12 cellular contexts compared by ENCODE assay signal in the genomic region with DNA sequence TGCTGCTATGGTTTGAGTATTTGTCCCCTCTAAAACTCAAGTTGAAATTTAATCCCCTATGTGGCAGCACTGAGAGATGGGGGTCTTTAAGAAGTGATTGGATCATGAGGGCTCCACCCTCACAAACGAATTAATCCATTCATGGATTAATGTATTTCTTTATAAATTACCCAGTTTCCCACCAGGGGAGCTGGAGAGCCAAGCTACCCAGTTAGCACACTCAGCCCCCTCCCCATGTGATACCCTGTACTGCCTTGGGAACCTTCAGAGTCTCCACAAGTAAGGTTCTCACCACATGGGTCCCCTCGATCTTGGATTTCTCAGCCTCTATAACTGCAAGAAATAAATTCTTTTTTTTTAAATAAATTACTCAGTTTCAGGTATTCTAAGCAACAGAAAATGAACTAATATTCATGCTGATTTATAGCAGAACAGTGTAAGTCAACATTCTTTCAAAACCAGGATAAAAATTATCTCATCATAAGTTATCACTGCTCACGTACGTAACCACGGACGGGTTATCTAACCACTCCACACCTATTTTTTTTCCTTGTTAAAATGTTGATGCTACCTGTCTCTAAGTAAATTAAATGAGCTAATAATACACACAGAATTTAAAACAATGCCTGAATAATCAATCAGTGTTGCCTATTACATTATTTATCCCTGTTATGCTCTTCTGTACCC. TPM values are rescaled to one million over a fixed set of nuclear protein-coding genes. Genes with fewer than 3 reads are reported as not detected.
A peak's percentile ranks its signal among the peaks of the same experiment; 100 is the strongest.
DNase-seq lines count a peak whose midpoint lies in the region; ATAC-seq and TF ChIP-seq lines count a peak whose summit lies in the region.
"Had no signal": no experiment of that assay in that cellular context is flagged by ENCODE, and none has a peak within 500 bp of the region (broad histone marks: within the 10 kb centered on the region; RNA-seq: fewer than 3 reads in every experiment).

No MANE protein-coding gene starts in this region.

- H3K9ac ChIP-seq in BLaER1 treated with 17β-estradiol and CSF1 and Interleukin-3, amounts not matched to agents 10 nM and 100 nM: no peak overlapping the region

- CTCF ChIA-PET in Panc1 (lab: Charles Lee): no interaction called here

- POLR2A ChIA-PET in Panc1 (lab: Charles Lee): interaction anchor here (0.6 kb wide), 1 partner anchor 30 kb away, joined by 4 read pairs; no protein-coding TSS in a partner anchor

- DNase-seq in GM12865 (ENCODE audit: low read depth): peak; percentile 18
- DNase-seq in Panc1 (ENCODE audit: low read depth, low spot score): no peak
- peak; percentile 13 for DNase-seq in glomerular visceral epithelial cell (ENCODE audit: extremely low spot score)
- DNase-seq in NCI-H146 treated with DMSO at 0.1 percent for 48 hours (lab: John Stamatoyannopoulos, UW; ENCODE audit: unreplicated experiment): no peak
- no peak for DNase-seq in heart right ventricle
- DNase-seq in amygdala (lab: John Stamatoyannopoulos, UW): no peak
- DNase-seq: head of caudate nucleus, NCI-H1048, occipital lobe had no signal

- 59 to 68% methylated on average over 6 of the region's 6 CpGs for WGBS in heart right ventricle, 2 donors

- BruUV-seq in Panc1 (replicated peaks; lab: Mats Ljungman, UMichigan): no TSS peak

- peaks cover 30 to 59% (median 46%) of the 10 kb centered on the region in 10 experiments for H3K4me1 ChIP-seq in BLaER1 treated with 17β-estradiol and CSF1 and Interleukin-3, amounts not matched to agents 10 nM and 100 nM
- H3K4me1 ChIP-seq in Panc1 (ENCODE audit: control insufficient read depth, insufficient read depth, low read length): peaks cover 29% of the 10 kb centered on the region
- peaks cover 0 to 56% (median 35%) of the 10 kb centered on the region in 9 donors for H3K4me1 ChIP-seq in heart right ventricle

- peak; percentile 16 for TF ChIP-seq CTCF in GM12865 (IDR thresholded peaks at IDR 0.05; ENCODE audit: insufficient read depth, low read depth, low read length, missing control alignments)
- TF ChIP-seq CTCF in Panc1 (IDR thresholded peaks at IDR 0.05): peak; percentile 52
- TF ChIP-seq CTCF in heart right ventricle (IDR thresholded peaks at IDR 0.05): no peak

- no peak overlapping the region for H3K27ac ChIP-seq in BLaER1 treated with 17β-estradiol and CSF1 and Interleukin-3, amounts not matched to agents 10 nM and 100 nM
- no peak overlapping the region; the same call in 1 of the 2 replicates for H3K27ac ChIP-seq in Panc1 (ENCODE audit: low read length)
- no peak overlapping the region for H3K27ac ChIP-seq in heart right ventricle

- in situ Hi-C loops in Panc1 (cut with HindIII; ENCODE audit: low pct_unique_long_range_greater_than_20kb, low sequenced_read_pairs): no loop called here

- H3K9me3 ChIP-seq in BLaER1 treated with 17β-estradiol and CSF1 and Interleukin-3, amounts not matched to agents 10 nM and 100 nM (replicated peaks in 1 of 11): peaks cover 7 to 16% (median 12%) of the 10 kb centered on the region in 11 experiments; a peak in 20 of 22 replicates
- no peaks in the 10 kb centered on the region for H3K9me3 ChIP-seq in Panc1 (ENCODE audit: control insufficient read depth, insufficient read depth, low read depth, low read length)
- peaks cover 0 to 17% (median 13%) of the 10 kb centered on the region in 11 donors for H3K9me3 ChIP-seq in heart right ventricle

- H3K27me3 ChIP-seq in BLaER1 treated with 17β-estradiol and CSF1 and Interleukin-3, amounts not matched to agents 10 nM and 100 nM: no peaks in the 10 kb centered on the region
- H3K27me3 ChIP-seq in Panc1 (ENCODE audit: control insufficient read depth, insufficient read depth, low read length) (no peaks in the 10 kb centered on the region), heart right ventricle (no peaks in the 10 kb centered on the region)

- peaks cover 73 to 85% (median 79%) of the 10 kb centered on the region in 11 experiments for H4K20me1 ChIP-seq in BLaER1 treated with 17β-estradiol and CSF1 and Interleukin-3, amounts not matched to agents 10 nM and 100 nM

- H3K36me3 ChIP-seq in BLaER1 treated with 17β-estradiol and CSF1 and Interleukin-3, amounts not matched to agents 10 nM and 100 nM: peaks cover 18 to 68% (median 55%) of the 10 kb centered on the region in 11 experiments; a peak in 21 of 22 replicates
- H3K36me3 ChIP-seq in Panc1 (ENCODE audit: control insufficient read depth, insufficient read depth, low read length): peaks cover 12% of the 10 kb centered on the region; the same call in 1 of the 2 replicates
- peaks cover 0 to 23% (median 0%) of the 10 kb centered on the region in 9 donors for H3K36me3 ChIP-seq in heart right ventricle

- intact Hi-C loops in Panc1 (cut with micrococcal nuclease; ENCODE audit: unreplicated experiment) (loop anchor here (5.0 to 10.0 kb wide), 3 partner anchors 74 to 374 kb away; a partner anchor contains a TSS), heart right ventricle (cut with DNase I) (loop anchor here in 5 of 10 donors (5.0 to 10.0 kb wide), 6 partner anchors 74 to 484 kb away; a partner anchor contains a TSS)

- ATAC-seq in Panc1 (no peak), HG03097 (IDR thresholded peaks at IDR 0.05; ENCODE audit: low FRiP score, unreplicated experiment) (no peak), heart right ventricle (no peak)
- ATAC-seq: activated naive CD4-positive, alpha-beta T cell treated with anti-CD3 and anti-CD28 coated beads, Interleukin-2, amount 50 U/mL, for 72 hours had no signal

- H3K4me2 ChIP-seq in BLaER1 treated with 17β-estradiol and CSF1 and Interleukin-3, amounts not matched to agents 10 nM and 100 nM: peak overlapping the region; percentile 82 to 98 (median 93); a peak in 21 of 22 replicates

- H3K4me3 ChIP-seq in BLaER1 treated with 17β-estradiol and CSF1 and Interleukin-3, amounts not matched to agents 10 nM and 100 nM: peak overlapping the region in 3 of 10 experiments; percentile 8 to 97 (median 94); a peak in 4 of 20 replicates
- no peak overlapping the region for H3K4me3 ChIP-seq in GM12865 (ENCODE audit: low read depth, low read length)
- H3K4me3 ChIP-seq in Panc1 (ENCODE audit: low read depth in 2 of 2, low read length in 2 of 2): no peak overlapping the region
- no peak overlapping the region for H3K4me3 ChIP-seq in heart right ventricle

RNA-seq across cellular contexts. Expression of a gene that starts 3.6 kb away (rescaled TPM):
- total RNA-seq in Panc1 (2021; ENCODE audit: unreplicated experiment) (620 TPM), heart right ventricle (100 to 1,000 TPM; 224 to 363 (median 264) TPM)
- 300 TPM for polyA plus RNA-seq in Panc1 (2012; ENCODE audit: insufficient read length)
- 100 to 1,000 TPM; 164 to 196 TPM for polyA plus RNA-seq in heart right ventricle

RNA-seq across cellular contexts. Expression of a gene that starts 49.3 kb away (rescaled TPM):
- total RNA-seq in Panc1 (2021; ENCODE audit: unreplicated experiment) (159 TPM), heart right ventricle (10 to 100 TPM in 8 of 10 donors, 1 to 10 TPM in 2; 1.5 to 43.5 (median 23.3) TPM)
- polyA plus RNA-seq in Panc1 (2012; ENCODE audit: insufficient read length): 124 TPM
- polyA plus RNA-seq in heart right ventricle: 1 to 10 TPM; 2.5 to 4.7 TPM

Comparison
In these comparisons a context has a peak if more than half of its experiments do, and no peak if none do; other contexts are left out.
1. DNase-seq: peak in GM12865 (single experiment) and glomerular visceral epithelial cell (single experiment); none in Panc1 (single experiment), NCI-H146 treated with DMSO at 0.1 percent for 48 hours (single experiment), heart right ventricle (0 of 2) and amygdala (0 of 56).
2. CTCF ChIP-seq: peak in GM12865 (single experiment) and Panc1 (single experiment); none in heart right ventricle (0 of 9).